Comparison of ENCODE assay signal across 8 cellular contexts in genomic region chr22:31490496-31490925, GRCh38. TPM values are rescaled to one million over a fixed set of nuclear protein-coding genes. Genes with fewer than 3 reads are reported as not detected.
A peak's percentile ranks its signal among the peaks of the same experiment; 100 is the strongest.
DNase-seq lines count a peak whose midpoint lies in the region; ATAC-seq and TF ChIP-seq lines count a peak whose summit lies in the region.

No MANE protein-coding gene starts in this region.

- peak; percentile 76 for ATAC-seq in activated B cell treated with CpG ODN at 0.5 μM for 24 hours (ENCODE audit: low read depth)

- H3K4me1 Mint-ChIP-seq in activated B cell treated with CpG ODN at 0.5 μM for 24 hours = peaks cover 48% of the 10 kb centered on the region

- H3K27ac Mint-ChIP-seq in activated B cell treated with CpG ODN at 0.5 μM for 24 hours = peak overlapping the region; percentile 100

- no peaks in the 10 kb centered on the region for H3K27me3 Mint-ChIP-seq in activated B cell treated with CpG ODN at 0.5 μM for 24 hours

- H3K9me3 Mint-ChIP-seq in activated B cell treated with CpG ODN at 0.5 μM for 24 hours = no peaks in the 10 kb centered on the region

- POLR2A ChIA-PET in activated B cell treated with CpG ODN at 0.5 μM for 24 hours (lab: Charles Lee) = interaction anchor here (0.7 to 3.9 kb wide), 10 partner anchors 13 to 200 kb away, joined by 3 to 16 read pairs (median 4); partner anchors contain the start of gene PATZ1

- H3K27ac ChIP-seq in cingulate gyrus (ENCODE audit: low read depth, low read length) (peak overlapping the region; percentile 92), layer of hippocampus (ENCODE audit: low read depth, low read length) (peak overlapping the region; percentile 98)

- DNase-seq in H7 (peak; percentile 68), M059J (ENCODE audit: low read depth) (peak; percentile 67), activated B cell treated with CpG ODN at 0.5 μM for 24 hours (peak; percentile 59), NCI-H446 treated with DMSO at 0.1 percent for 48 hours (lab: John Stamatoyannopoulos, UW) (no peak)
- DNase-seq in stimulated activated CD4-positive, alpha-beta T cell treated with anti-CD3 and anti-CD28 coated beads, Interleukin-2, amount 100 ng/mL, for 4 hours (ENCODE audit: low read depth) = peak; percentile 22

- TF ChIP-seq CTCF in GM12874 (IDR thresholded peaks at IDR 0.05; ENCODE audit: insufficient read depth, low read depth, low read length) (0 out of 2 replicates have a peak, but pooled peaks have one; percentile 2), activated B cell treated with CpG ODN at 0.5 μM for 24 hours (IDR thresholded peaks at IDR 0.05) (no peak)

- peaks cover 28% of the 10 kb centered on the region for H3K36me3 Mint-ChIP-seq in activated B cell treated with CpG ODN at 0.5 μM for 24 hours (ENCODE audit: low read depth)

- peak overlapping the region; percentile 93 for H3K4me3 Mint-ChIP-seq in activated B cell treated with CpG ODN at 0.5 μM for 24 hours

- CTCF ChIA-PET in activated B cell treated with CpG ODN at 0.5 μM for 24 hours (lab: Charles Lee) = no interaction called here

- intact Hi-C loops in activated B cell treated with CpG ODN at 0.5 μM for 24 hours (cut with micrococcal nuclease) = loop anchor here (1.0 to 10.0 kb wide), 5 partner anchors 140 to 1133 kb away; partner anchors contain the start of genes CCDC157, PRR14L, SF3A1 and SMTN

- H3K36me3 ChIP-seq in H7 (replicated peaks; ENCODE audit: control insufficient read depth, insufficient read depth, low read length) = peaks cover 2% of the 10 kb centered on the region; the same call in 1 of the 2 replicates

- H3K4me3 ChIP-seq in H7 (ENCODE audit: insufficient read depth, low read depth, low read length) = peak overlapping the region; percentile 81

- H3K27me3 ChIP-seq in H7 (ENCODE audit: control insufficient read depth, insufficient read depth, low read length) (no peaks in the 10 kb centered on the region), layer of hippocampus (ENCODE audit: control insufficient read depth, insufficient read depth, low read length) (no peaks in the 10 kb centered on the region)

RNA-seq across cellular contexts. Expression of gene EIF4ENIF1, which starts 0.9 kb away (rescaled TPM):
- 9.5 and 13.2 TPM in 2 replicates for total RNA-seq in H7 (2014; rRNA removed; shearing (Covaris generic))
- total RNA-seq in M059J (2014; rRNA removed; shearing (Covaris generic)) = 5.8 and 7.4 TPM in 2 replicates
- total RNA-seq in activated B cell treated with CpG ODN at 0.5 μM for 24 hours = 46.4 and 53.6 TPM in 2 replicates

RNA-seq across cellular contexts. Expression of gene SFI1, which starts 5.8 kb away (rescaled TPM):
- total RNA-seq in H7 (2014; rRNA removed; shearing (Covaris generic)) = 8.5 and 18.2 TPM in 2 replicates
- 4.7 and 5.0 TPM in 2 replicates for total RNA-seq in M059J (2014; rRNA removed; shearing (Covaris generic))
- 110 and 126 TPM in 2 replicates for total RNA-seq in activated B cell treated with CpG ODN at 0.5 μM for 24 hours
